In the genomic region with DNA sequence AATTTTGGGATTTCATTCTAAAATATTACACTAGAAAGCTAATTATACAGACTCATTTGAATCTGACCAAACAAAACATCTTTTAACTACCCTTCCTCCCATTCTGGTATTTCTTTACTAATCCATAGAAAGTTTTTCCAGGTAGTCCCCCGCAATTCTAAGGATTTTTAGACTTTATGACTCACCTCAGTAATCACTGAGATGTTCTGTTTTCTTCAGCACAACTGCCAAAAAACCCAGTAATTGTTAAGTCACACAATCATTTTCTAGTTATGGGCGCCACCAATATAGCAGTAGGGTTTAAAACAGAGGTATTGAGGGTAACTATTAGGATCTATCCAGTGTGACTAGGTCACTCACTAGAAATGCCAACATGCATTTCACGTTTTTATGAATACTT, we compare ENCODE assay signal across 9 cellular contexts. TPM values are rescaled to one million over a fixed set of nuclear protein-coding genes. Genes with fewer than 3 reads are reported as not detected.
DNase-seq lines count a peak whose midpoint lies in the region; TF ChIP-seq lines count a peak whose summit lies in the region.
"Had no signal": no experiment of that assay in that cellular context is flagged by ENCODE, and none has a peak within 500 bp of the region (broad histone marks: within the 10 kb centered on the region; RNA-seq: fewer than 3 reads in every experiment).

No MANE protein-coding gene starts in this region.

- POLR2A ChIA-PET in BJ (lab: Charles Lee), result interaction anchor here (0.6 kb wide), 1 partner anchor 811 kb away, joined by 3 read pairs; no protein-coding TSS in a partner anchor

- H3K4me3 Mint-ChIP-seq in neural crest cell, result no peak overlapping the region

- WGBS in ectodermal cell, 2 experiments, result 15 to 22% methylated on average over 2 to 3 of the region's 3 CpGs

- CTCF ChIA-PET in BJ (lab: Yijun Ruan, JAX), result no interaction called here

- H3K27me3 ChIP-seq in BJ (ENCODE audit: control insufficient read depth, insufficient read depth, low read length) (no peaks in the 10 kb centered on the region), ectodermal cell (ENCODE audit: control insufficient read depth, insufficient read depth, low read length, poor library complexity, severe bottlenecking) (no peaks in the 10 kb centered on the region)

- DNase-seq in BJ (ENCODE audit: low read depth) (no peak), LNCaP clone FGC (ENCODE audit: low read depth) (no peak), neural crest cell (ENCODE audit: low read depth, low spot score) (no peak), KG1 (lab: John Stamatoyannopoulos, UW) (no peak), C1 segment of cervical spinal cord (lab: John Stamatoyannopoulos, UW) (no peak), GM10266 (ENCODE audit: extremely low spot score) (no peak), GM19238 (ENCODE audit: insufficient read length, low spot score) (no peak)

- H3K27me3 Mint-ChIP-seq in neural crest cell (ENCODE audit: low read depth), result no peaks in the 10 kb centered on the region
- H3K27me3 Mint-ChIP-seq: T-cell had no signal

- peaks cover 3% of the 10 kb centered on the region for H3K4me1 ChIP-seq in ectodermal cell (ENCODE audit: control insufficient read depth, insufficient read depth, low read length)

- peaks cover 25% of the 10 kb centered on the region for H3K4me1 Mint-ChIP-seq in neural crest cell

- no peak for TF ChIP-seq CTCF in BJ (IDR thresholded peaks at IDR 0.05; ENCODE audit: insufficient read depth, low read depth, low read length)
- TF ChIP-seq CTCF in LNCaP clone FGC (IDR thresholded peaks at IDR 0.05; ENCODE audit: control insufficient read depth, extremely low read depth, insufficient read depth), result no peak
- no peak for TF ChIP-seq CTCF in neural crest cell (conservative IDR thresholded peaks at IDR 0.05)
- TF ChIP-seq CTCF in GM10266 (IDR thresholded peaks at IDR 0.05; ENCODE audit: control insufficient read depth, insufficient read depth, low read depth, missing control alignments), result no peak

- no peaks in the 10 kb centered on the region for H3K9me3 ChIP-seq in ectodermal cell (ENCODE audit: control insufficient read depth, low read length)

- peaks cover 5% of the 10 kb centered on the region for H3K36me3 Mint-ChIP-seq in neural crest cell (ENCODE audit: low read depth)

- H3K36me3 ChIP-seq in BJ (ENCODE audit: control insufficient read depth, insufficient read depth, low read length) (peaks cover 5% of the 10 kb centered on the region), ectodermal cell (ENCODE audit: control insufficient read depth, insufficient read depth, low read length) (peaks cover 20% of the 10 kb centered on the region)

- H3K4me3 ChIP-seq in BJ (ENCODE audit: low read depth, low read length) (peak overlapping the region; percentile 59), LNCaP clone FGC (ENCODE audit: low read depth, low read length) (peak overlapping the region; percentile 84), ectodermal cell (ENCODE audit: insufficient read depth, low read depth, low read length) (peak overlapping the region; percentile 83)

- peak overlapping the region; percentile 83 for H3K27ac Mint-ChIP-seq in neural crest cell (ENCODE audit: unreplicated experiment)
- H3K27ac Mint-ChIP-seq: T-cell had no signal

- no peak overlapping the region for H3K27ac ChIP-seq in ectodermal cell (ENCODE audit: insufficient read depth, low read depth, low read length, poor library complexity, severe bottlenecking)

- H3K9me3 Mint-ChIP-seq in neural crest cell, result no peaks in the 10 kb centered on the region
- H3K9me3 Mint-ChIP-seq: T-cell had no signal

RNA-seq across cellular contexts. Expression of gene ARID4A, which starts 1.6 kb away (rescaled TPM):
- polyA plus RNA-seq in BJ (2011; rRNA removed), result 3.3 and 6.5 TPM in 2 replicates
- polyA minus RNA-seq in BJ (2011; rRNA and poly(A)+ RNA removed), result 5.1 and 9.7 TPM in 2 replicates
- polyA plus RNA-seq in ectodermal cell (2013, experiment 1 of 4), result 15.3 TPM
- polyA plus RNA-seq in ectodermal cell (2013, experiment 2 of 4), result 16.7 TPM
- polyA plus RNA-seq in ectodermal cell (2013, experiment 3 of 4), result 16.8 TPM
- 16.3 TPM for polyA plus RNA-seq in ectodermal cell (2013, experiment 4 of 4)
- 28.7 and 30.5 TPM in 2 replicates for total RNA-seq in neural crest cell

RNA-seq across cellular contexts. Expression of gene PSMA3, which starts 52.1 kb away (rescaled TPM):
- polyA plus RNA-seq in BJ (2011; rRNA removed), result 129 and 210 TPM in 2 replicates
- polyA minus RNA-seq in BJ (2011; rRNA and poly(A)+ RNA removed), result 34.9 and 51.1 TPM in 2 replicates
- polyA plus RNA-seq in ectodermal cell (2013, experiment 1 of 4), result 188 TPM
- 183 TPM for polyA plus RNA-seq in ectodermal cell (2013, experiment 2 of 4)
- polyA plus RNA-seq in ectodermal cell (2013, experiment 3 of 4), result 151 TPM
- polyA plus RNA-seq in ectodermal cell (2013, experiment 4 of 4), result 155 TPM
- 222 TPM in 2 replicates for total RNA-seq in neural crest cell
